ENCODE assay signal across 10 cellular contexts in the genomic region with DNA sequence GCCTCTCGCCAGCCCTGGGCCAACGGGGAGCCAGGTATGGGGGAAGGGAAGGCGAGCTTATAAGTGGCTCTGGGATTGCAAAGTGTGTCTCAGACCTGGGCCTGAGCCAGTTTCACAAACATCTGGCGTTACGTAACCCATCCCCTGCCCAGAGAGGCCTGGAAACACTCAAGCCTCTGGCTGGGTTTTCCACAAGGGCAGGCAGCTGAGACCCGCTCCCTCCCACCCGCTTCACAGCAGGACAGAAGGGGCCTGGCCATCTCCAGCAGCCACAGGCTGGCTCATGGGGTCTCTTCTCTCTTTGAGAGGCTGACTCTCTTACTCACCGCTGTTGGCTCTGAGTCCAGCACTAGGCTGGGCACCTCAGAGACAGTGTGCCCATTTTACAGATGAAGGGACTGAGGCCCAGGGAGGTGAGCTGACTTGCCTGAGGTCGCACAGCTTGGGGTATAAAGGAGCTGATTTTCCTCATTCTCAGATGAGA. TPM values are rescaled to one million over a fixed set of nuclear protein-coding genes. Genes with fewer than 3 reads are reported as not detected.
DNase-seq lines count a peak whose midpoint lies in the region; ATAC-seq, FAIRE-seq and TF ChIP-seq lines count a peak whose summit lies in the region.
"Had no signal": no experiment of that assay in that cellular context is flagged by ENCODE, and none has a peak within 500 bp of the region (broad histone marks: within the 10 kb centered on the region; RNA-seq: fewer than 3 reads in every experiment).

No MANE protein-coding gene starts in this region.

- H3K9me3 Mint-ChIP-seq in astrocyte (ENCODE audit: unreplicated experiment): peaks cover 2% of the 10 kb centered on the region
- H3K9me3 Mint-ChIP-seq in activated T-cell treated with anti-CD3 and anti-CD28 coated beads, Interleukin-2, amount 50 U/mL, for 72 hours: no peaks in the 10 kb centered on the region
- H3K9me3 Mint-ChIP-seq: activated B cell treated with CpG ODN at 0.5 μM for 24 hours had no signal

- no peak overlapping the region for H3K4me3 ChIP-seq in AG09309 (ENCODE audit: control insufficient read depth, low read depth, low read length)
- H3K4me3 ChIP-seq in astrocyte (ENCODE audit: insufficient read depth, low read depth, low read length): no peak overlapping the region
- H3K4me3 ChIP-seq in vagina: no peak overlapping the region

- H3K9ac ChIP-seq in astrocyte (ENCODE audit: low read length): no peak overlapping the region
- H3K9ac ChIP-seq: parathyroid adenoma had no signal

- no peaks in the 10 kb centered on the region for H3K36me3 Mint-ChIP-seq in astrocyte (ENCODE audit: low read depth, unreplicated experiment)
- peaks cover 0 to 1% of the 10 kb centered on the region in 2 donors for H3K36me3 Mint-ChIP-seq in activated T-cell treated with anti-CD3 and anti-CD28 coated beads, Interleukin-2, amount 50 U/mL, for 72 hours (ENCODE audit: insufficient read depth in 2 of 2)

- FAIRE-seq in astrocyte (lab: Jason Lieb, UNC): no peak

- peak overlapping the region; percentile 17 for H3K4me2 ChIP-seq in astrocyte (ENCODE audit: low read length)

- H3K27me3 Mint-ChIP-seq in astrocyte (ENCODE audit: low read depth, unreplicated experiment): peaks cover 5% of the 10 kb centered on the region
- H3K27me3 Mint-ChIP-seq in activated T-cell treated with anti-CD3 and anti-CD28 coated beads, Interleukin-2, amount 50 U/mL, for 72 hours (ENCODE audit: low read depth): no peaks in the 10 kb centered on the region

- no peak for ATAC-seq in left colon
- no peak for ATAC-seq in activated T-cell treated with anti-CD3 and anti-CD28 coated beads, Interleukin-2, amount 50 U/mL, for 72 hours (replicated peaks in 1 of 2)

- H3K4me1 Mint-ChIP-seq in astrocyte (ENCODE audit: low read depth, unreplicated experiment): peaks cover 30% of the 10 kb centered on the region
- peaks cover 19% of the 10 kb centered on the region for H3K4me1 Mint-ChIP-seq in activated T-cell treated with anti-CD3 and anti-CD28 coated beads, Interleukin-2, amount 50 U/mL, for 72 hours (ENCODE audit: low read depth)

- intact Hi-C loops in left colon (cut with DNase I, micrococcal nuclease): no loop called here
- intact Hi-C loops in vagina (cut with DNase I): no loop called here

- peak; percentile 94 for DNase-seq in AG09309 (ENCODE audit: low read depth)
- peak; percentile 72 for DNase-seq in NCI-H1092 (lab: John Stamatoyannopoulos, UW)
- peak; percentile 89 for DNase-seq in astrocyte (ENCODE audit: low read depth)
- peak; percentile 64 to 86 for DNase-seq in left colon
- DNase-seq in vagina (ENCODE audit: extremely low spot score in 2 of 2): no peak
- DNase-seq in germinal center (ENCODE audit: low spot score): no peak
- no peak for DNase-seq in stimulated activated CD4-positive, alpha-beta T cell treated with anti-CD3 and anti-CD28 coated beads, Interleukin-12 subunit alpha, Interleukin-12 subunit beta, amount 100 ng/mL, for 4 hours
- DNase-seq in activated T-cell treated with anti-CD3 and anti-CD28 coated beads, Interleukin-2, amount 50 U/mL, for 72 hours: no peak
- DNase-seq: activated B cell treated with CpG ODN at 0.5 μM for 24 hours had no signal

- peaks cover 37% of the 10 kb centered on the region for H3K4me1 ChIP-seq in astrocyte (ENCODE audit: insufficient read depth, low read length)
- peaks cover 54% of the 10 kb centered on the region for H3K4me1 ChIP-seq in vagina
- H3K4me1 ChIP-seq: parathyroid adenoma had no signal

- no peak for TF ChIP-seq POLR2A in vagina (IDR thresholded peaks at IDR 0.05)

- TF ChIP-seq CTCF in AG09309 (IDR thresholded peaks at IDR 0.05; ENCODE audit: control insufficient read depth, insufficient read depth, low read depth, low read length, missing control alignments) (no peak), astrocyte (IDR thresholded peaks at IDR 0.05; ENCODE audit: insufficient read depth, low read depth, low read length) (no peak), vagina (IDR thresholded peaks at IDR 0.05) (no peak)

- H3K27ac Mint-ChIP-seq in astrocyte (ENCODE audit: unreplicated experiment): no peak overlapping the region
- H3K27ac Mint-ChIP-seq in activated T-cell treated with anti-CD3 and anti-CD28 coated beads, Interleukin-2, amount 50 U/mL, for 72 hours: no peak overlapping the region
- H3K27ac Mint-ChIP-seq: activated B cell treated with CpG ODN at 0.5 μM for 24 hours had no signal

- H3K27ac ChIP-seq in astrocyte (ENCODE audit: low read depth, low read length) (no peak overlapping the region), vagina (peak overlapping the region; percentile 81)
- H3K27ac ChIP-seq: parathyroid adenoma had no signal

- no peaks in the 10 kb centered on the region for H3K27me3 ChIP-seq in astrocyte (ENCODE audit: insufficient read depth, low read length)
- H3K27me3 ChIP-seq in vagina: no peaks in the 10 kb centered on the region

- H3K36me3 ChIP-seq in astrocyte (ENCODE audit: insufficient read depth, low read length): no peaks in the 10 kb centered on the region
- no peaks in the 10 kb centered on the region for H3K36me3 ChIP-seq in vagina

- H3K9me3 ChIP-seq in astrocyte (ENCODE audit: insufficient read depth, low read depth, low read length) (no peaks in the 10 kb centered on the region), vagina (no peaks in the 10 kb centered on the region)

- no peaks in the 10 kb centered on the region for H4K20me1 ChIP-seq in astrocyte (ENCODE audit: insufficient read depth, low read length)

- no peak overlapping the region for H3K4me3 Mint-ChIP-seq in astrocyte (ENCODE audit: unreplicated experiment)
- H3K4me3 Mint-ChIP-seq in activated T-cell treated with anti-CD3 and anti-CD28 coated beads, Interleukin-2, amount 50 U/mL, for 72 hours: no peak overlapping the region
- H3K4me3 Mint-ChIP-seq: activated B cell treated with CpG ODN at 0.5 μM for 24 hours had no signal

- H2AFZ ChIP-seq in astrocyte (ENCODE audit: low read depth, low read length): no peak overlapping the region
- H2AFZ ChIP-seq: parathyroid adenoma had no signal

- H3K79me2 ChIP-seq in astrocyte (ENCODE audit: insufficient read depth, low read length): peaks cover 8% of the 10 kb centered on the region
- H3K79me2 ChIP-seq: parathyroid adenoma had no signal

RNA-seq across cellular contexts. Expression of a gene that starts 44.5 kb away (rescaled TPM):
- 40.6 and 41.5 TPM in 2 replicates for total RNA-seq in astrocyte
- 10 to 100 TPM; 87.2 TPM for total RNA-seq in left colon
- 108 TPM for total RNA-seq in vagina
- 10 to 100 TPM; 25.4 to 28.6 TPM for total RNA-seq in activated T-cell treated with anti-CD3 and anti-CD28 coated beads, Interleukin-2, amount 50 U/mL, for 72 hours

RNA-seq across cellular contexts. Expression of a gene that starts 55.2 kb away (rescaled TPM):
- total RNA-seq in astrocyte (17.9 and 18.1 TPM in 2 replicates), left colon (10 to 100 TPM; 30.3 to 38.2 TPM), vagina (28.2 TPM)
- total RNA-seq in activated T-cell treated with anti-CD3 and anti-CD28 coated beads, Interleukin-2, amount 50 U/mL, for 72 hours: 10 to 100 TPM; 31.3 to 36.3 TPM

Comparison
In these comparisons a context has a peak if more than half of its experiments do, and no peak if none do; other contexts are left out.
1. DNase-seq: peak in AG09309 (single experiment), NCI-H1092 (single experiment), astrocyte (single experiment) and left colon (2 of 2); none in vagina (0 of 2), germinal center (single experiment), stimulated activated CD4-positive, alpha-beta T cell treated with anti-CD3 and anti-CD28 coated beads, Interleukin-12 subunit alpha, Interleukin-12 subunit beta, amount 100 ng/mL, for 4 hours (single experiment) and activated T-cell treated with anti-CD3 and anti-CD28 coated beads, Interleukin-2, amount 50 U/mL, for 72 hours (0 of 2).